15 cellular contexts compared by ENCODE assay signal in the genomic region with DNA sequence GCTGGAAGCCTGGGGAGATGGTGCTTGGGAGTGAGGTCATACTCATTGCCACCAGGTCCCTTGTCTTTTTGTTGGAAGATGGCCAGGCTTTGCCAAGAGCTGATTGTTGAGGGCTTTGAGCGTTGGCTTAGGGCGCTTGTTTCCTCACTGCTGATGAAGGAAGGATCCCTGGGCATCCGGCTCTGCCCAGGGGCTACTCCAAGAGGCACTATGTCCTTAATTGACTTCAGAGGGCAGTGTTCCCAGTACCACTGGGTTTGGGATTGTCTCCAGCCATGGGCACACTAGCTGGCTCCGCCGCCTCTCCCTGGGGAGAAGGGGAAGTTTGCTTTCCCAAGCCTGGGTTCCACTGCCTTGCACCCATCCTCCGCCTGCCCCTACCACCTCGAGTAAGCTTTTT. TPM values are rescaled to one million over a fixed set of nuclear protein-coding genes. Genes with fewer than 3 reads are reported as not detected.
"Had no signal": no experiment of that assay in that cellular context is flagged by ENCODE, and none has a peak within 500 bp of the region (broad histone marks: within the 10 kb centered on the region; RNA-seq: fewer than 3 reads in every experiment).

No MANE protein-coding gene starts in this region.

- DNase-seq: activated CD4-positive, alpha-beta T cell treated with anti-CD3 and anti-CD28 coated beads, Interleukin-2, amount 50 U/mL, for 1 hour; activated naive CD4-positive, alpha-beta T cell treated with anti-CD3 and anti-CD28 coated beads for 36 hours; activated T-cell treated with anti-CD3 and anti-CD28 coated beads for 4 hours; central memory CD4-positive, alpha-beta T cell; endodermal cell; immature natural killer cell; left colon; mammary epithelial cell; retina had no signal

- H3K27me3 Mint-ChIP-seq: activated T-helper 17 cell treated with anti-CD3 and anti-CD28 coated beads, Interleukin-2, amount 50 U/mL, for 72 hours had no signal

- ATAC-seq: activated T-helper 17 cell treated with anti-CD3 and anti-CD28 coated beads, Interleukin-2, amount 50 U/mL, for 72 hours; left colon; natural killer cell treated with Interleukin-12 subunit alpha and Interleukin-12 subunit beta and Interleukin-15 and Interleukin-18, amount 100 ng/mL, for 72 hours had no signal

- H3K9me3 Mint-ChIP-seq: activated naive CD4-positive, alpha-beta T cell treated with anti-CD3 and anti-CD28 coated beads for 36 hours; activated T-helper 17 cell treated with anti-CD3 and anti-CD28 coated beads, Interleukin-2, amount 50 U/mL, for 72 hours; dendritic cell treated with granulocyte-macrophage colony-stimulating factor and Interleukin-4, amounts not matched to agents 40 ng/mL and 50 ng/mL, for 4 days; immature natural killer cell; natural killer cell treated with Interleukin-12 subunit alpha and Interleukin-12 subunit beta and Interleukin-15 and Interleukin-18, amount 100 ng/mL, for 72 hours; T-helper 2 cell treated with Interferon-gamma antibody and Interleukin-4, amounts not matched to agents 5 μg/mL and 100 μg/mL, for 36 hours had no signal

- H3K27me3 ChIP-seq: tibial nerve had no signal

- H3K36me3 Mint-ChIP-seq: immature natural killer cell; natural killer cell treated with Interleukin-12 subunit alpha and Interleukin-12 subunit beta and Interleukin-15 and Interleukin-18, amount 100 ng/mL, for 72 hours had no signal

- H3K27ac Mint-ChIP-seq: activated naive CD4-positive, alpha-beta T cell treated with anti-CD3 and anti-CD28 coated beads for 36 hours; activated T-helper 17 cell treated with anti-CD3 and anti-CD28 coated beads, Interleukin-2, amount 50 U/mL, for 72 hours; dendritic cell treated with granulocyte-macrophage colony-stimulating factor and Interleukin-4, amounts not matched to agents 40 ng/mL and 50 ng/mL, for 4 days; endodermal cell; immature natural killer cell; natural killer cell treated with Interleukin-12 subunit alpha and Interleukin-12 subunit beta and Interleukin-15 and Interleukin-18, amount 100 ng/mL, for 72 hours; T-helper 2 cell treated with Interferon-gamma antibody and Interleukin-4, amounts not matched to agents 5 μg/mL and 100 μg/mL, for 36 hours had no signal

- H3K4me3 ChIP-seq: tibial nerve had no signal

- H3K27ac ChIP-seq: tibial nerve had no signal

- H3K4me3 Mint-ChIP-seq: activated naive CD4-positive, alpha-beta T cell treated with anti-CD3 and anti-CD28 coated beads for 36 hours; activated T-helper 17 cell treated with anti-CD3 and anti-CD28 coated beads, Interleukin-2, amount 50 U/mL, for 72 hours; dendritic cell treated with granulocyte-macrophage colony-stimulating factor and Interleukin-4, amounts not matched to agents 40 ng/mL and 50 ng/mL, for 4 days; endodermal cell; immature natural killer cell; natural killer cell treated with Interleukin-12 subunit alpha and Interleukin-12 subunit beta and Interleukin-15 and Interleukin-18, amount 100 ng/mL, for 72 hours; T-helper 2 cell treated with Interferon-gamma antibody and Interleukin-4, amounts not matched to agents 5 μg/mL and 100 μg/mL, for 36 hours had no signal

- H3K36me3 ChIP-seq: tibial nerve had no signal

- H3K9me3 ChIP-seq: tibial nerve had no signal

- H3K4me1 Mint-ChIP-seq: activated T-helper 17 cell treated with anti-CD3 and anti-CD28 coated beads, Interleukin-2, amount 50 U/mL, for 72 hours had no signal

RNA-seq across cellular contexts. Expression of gene RGMA, which starts 57.2 kb away (rescaled TPM):
- total RNA-seq: activated CD8-positive, alpha-beta memory T cell treated with anti-CD3 and anti-CD28 coated beads for 36 hours; natural killer cell treated with Interleukin-12 subunit alpha and Interleukin-12 subunit beta and Interleukin-15 and Interleukin-18, amount 100 ng/mL, for 72 hours had no signal
- polyA plus RNA-seq: immature natural killer cell had no signal
